ENCODE assay signal across 8 cellular contexts in the genomic region with DNA sequence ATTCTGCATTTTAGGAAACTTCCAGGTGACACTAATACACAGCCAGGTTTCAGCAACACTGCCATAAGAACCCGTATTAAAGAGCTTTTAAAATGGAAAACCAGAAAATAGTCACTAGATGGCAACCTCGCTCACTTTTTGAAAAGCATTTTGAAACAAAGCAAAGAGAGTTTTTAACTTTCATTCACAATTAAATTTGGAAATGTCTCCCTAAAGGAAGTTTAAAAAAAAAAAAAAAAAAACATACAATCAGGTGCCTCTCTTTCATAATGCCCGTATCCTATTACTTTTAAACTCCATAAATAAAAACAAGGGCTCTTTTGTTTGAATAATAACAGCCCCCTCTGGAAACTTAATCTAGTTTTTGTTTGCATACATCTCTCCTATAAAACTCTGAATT. TPM values are rescaled to one million over a fixed set of nuclear protein-coding genes. Genes with fewer than 3 reads are reported as not detected.
DNase-seq lines count a peak whose midpoint lies in the region; ATAC-seq and TF ChIP-seq lines count a peak whose summit lies in the region.

No MANE protein-coding gene starts in this region.

- H3K4me1 Mint-ChIP-seq in glutamatergic neuron (ENCODE audit: low read depth, unreplicated experiment): no peaks in the 10 kb centered on the region

- 1 to 2% methylated on average over 3 of the region's 3 CpGs for WGBS in tibial nerve, 2 donors

- no peaks in the 10 kb centered on the region for H3K36me3 ChIP-seq in tibial nerve

- H3K27me3 ChIP-seq in tibial nerve: no peaks in the 10 kb centered on the region

- TF ChIP-seq EP300 in tibial nerve (IDR thresholded peaks at IDR 0.05): no peak

- no peak overlapping the region for H3K27ac ChIP-seq in tibial nerve

- no peak for TF ChIP-seq POLR2A in tibial nerve (IDR thresholded peaks at IDR 0.05)

- no peaks in the 10 kb centered on the region for H3K9me3 ChIP-seq in tibial nerve

- H3K4me3 ChIP-seq in tibial nerve: no peak overlapping the region

- TF ChIP-seq CTCF in glutamatergic neuron (IDR thresholded peaks at IDR 0.05; ENCODE audit: partially characterized antibody, unreplicated experiment) (peak; percentile 30), tibial nerve (IDR thresholded peaks at IDR 0.05) (peak; percentile 27 to 68 (median 45))

- peaks cover 0 to 39% (median 3%) of the 10 kb centered on the region in 4 donors for H3K4me1 ChIP-seq in tibial nerve

- DNase-seq in Daoy (ENCODE audit: low read depth) (peak; percentile 4), LHCN-M2 (ENCODE audit: low read depth) (peak; percentile 43), SW480 (ENCODE audit: low spot score) (peak; percentile 47), glutamatergic neuron (no peak), tibial nerve (ENCODE audit: low spot score in 2 of 2) (peak in 1 of 2 donors; percentile 34), ureter (ENCODE audit: low spot score) (no peak)
- DNase-seq in activated T-cell treated with anti-CD3 and anti-CD28 coated beads, Interleukin-2, amount 50 U/mL, for 48 hours: no peak

- no peaks in the 10 kb centered on the region for H3K27me3 Mint-ChIP-seq in glutamatergic neuron (ENCODE audit: unreplicated experiment)

- no peak overlapping the region for H3K27ac Mint-ChIP-seq in glutamatergic neuron (ENCODE audit: unreplicated experiment)

- no peaks in the 10 kb centered on the region for H3K9me3 Mint-ChIP-seq in glutamatergic neuron (ENCODE audit: unreplicated experiment)

- H3K36me3 Mint-ChIP-seq in glutamatergic neuron (ENCODE audit: unreplicated experiment): no peaks in the 10 kb centered on the region

- H3K4me3 Mint-ChIP-seq in glutamatergic neuron (ENCODE audit: unreplicated experiment): no peak overlapping the region

- no peak for ATAC-seq in HG03520 (IDR thresholded peaks at IDR 0.05; ENCODE audit: unreplicated experiment)

RNA-seq across cellular contexts. Expression of gene MEPE, which starts 20.3 kb away (rescaled TPM):
- total RNA-seq in Daoy (2014; rRNA removed; shearing (Covaris generic)): not detected in 2 replicates
- total RNA-seq in LHCN-M2 (2014; rRNA removed): not detected in 2 replicates
- polyA plus RNA-seq in LHCN-M2 (2012): not detected
- not detected for total RNA-seq in glutamatergic neuron (ENCODE audit: unreplicated experiment)
- not detected for total RNA-seq in tibial nerve
- not detected for total RNA-seq in ureter

RNA-seq across cellular contexts. Expression of gene IBSP, which starts 53.8 kb away (rescaled TPM):
- not detected in 2 replicates for total RNA-seq in Daoy (2014; rRNA removed; shearing (Covaris generic))
- total RNA-seq in LHCN-M2 (2014; rRNA removed): not detected in 2 replicates
- not detected for polyA plus RNA-seq in LHCN-M2 (2012)
- not detected for total RNA-seq in glutamatergic neuron (ENCODE audit: unreplicated experiment)
- total RNA-seq in tibial nerve: not detected
- not detected for total RNA-seq in ureter

Comparison
In these comparisons a context has a peak if more than half of its experiments do, and no peak if none do; other contexts are left out.
1. DNase-seq: peak in Daoy (single experiment), LHCN-M2 (single experiment) and SW480 (single experiment); none in glutamatergic neuron (single experiment), activated T-cell treated with anti-CD3 and anti-CD28 coated beads, Interleukin-2, amount 50 U/mL, for 48 hours (0 of 2) and ureter (single experiment).